Comparison of ENCODE assay signal across 1 cellular context in the genomic region with DNA sequence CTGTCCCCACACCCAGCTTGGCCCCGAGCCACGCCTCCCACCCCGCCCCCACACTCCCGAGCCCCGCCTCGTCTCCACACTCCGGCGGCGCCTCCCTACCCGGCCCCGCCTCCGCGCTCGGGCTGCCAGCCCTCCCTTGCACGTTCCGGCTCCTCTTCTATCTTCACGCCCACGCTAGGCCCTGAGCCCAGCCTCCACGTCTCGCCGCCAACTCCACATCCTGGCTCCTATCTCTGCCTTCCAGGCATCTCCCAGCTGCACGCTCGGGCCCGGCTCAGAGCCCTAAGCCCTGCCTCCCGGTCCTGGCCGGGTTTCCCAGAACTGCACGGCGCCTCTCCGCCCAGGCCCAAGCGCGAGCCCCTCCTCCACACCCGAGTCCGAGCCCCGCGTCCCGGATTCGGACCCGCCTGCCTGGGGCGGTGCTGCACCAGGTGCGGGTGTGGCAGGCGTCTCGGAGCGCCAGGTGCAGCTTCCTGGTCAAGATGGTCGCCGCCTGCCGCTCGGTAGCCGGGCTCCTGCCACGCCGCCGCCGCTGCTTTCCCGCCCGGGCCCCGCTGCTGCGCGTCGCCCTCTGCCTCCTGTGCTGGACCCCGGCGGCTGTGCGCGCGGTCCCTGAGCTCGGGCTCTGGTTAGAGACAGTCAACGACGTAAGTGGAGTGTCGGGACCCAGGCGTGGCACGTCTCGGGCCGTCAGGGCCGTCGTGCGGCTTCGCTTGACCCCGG.
TF ChIP-seq lines count a peak whose summit lies in the region.

A gene with protein sequence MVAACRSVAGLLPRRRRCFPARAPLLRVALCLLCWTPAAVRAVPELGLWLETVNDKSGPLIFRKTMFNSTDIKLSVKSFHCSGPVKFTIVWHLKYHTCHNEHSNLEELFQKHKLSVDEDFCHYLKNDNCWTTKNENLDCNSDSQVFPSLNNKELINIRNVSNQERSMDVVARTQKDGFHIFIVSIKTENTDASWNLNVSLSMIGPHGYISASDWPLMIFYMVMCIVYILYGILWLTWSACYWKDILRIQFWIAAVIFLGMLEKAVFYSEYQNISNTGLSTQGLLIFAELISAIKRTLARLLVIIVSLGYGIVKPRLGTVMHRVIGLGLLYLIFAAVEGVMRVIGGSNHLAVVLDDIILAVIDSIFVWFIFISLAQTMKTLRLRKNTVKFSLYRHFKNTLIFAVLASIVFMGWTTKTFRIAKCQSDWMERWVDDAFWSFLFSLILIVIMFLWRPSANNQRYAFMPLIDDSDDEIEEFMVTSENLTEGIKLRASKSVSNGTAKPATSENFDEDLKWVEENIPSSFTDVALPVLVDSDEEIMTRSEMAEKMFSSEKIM (plus strand): TSS at position 160 of the 723 bp plus-strand sequence. CDS start 323 bp downstream, at position 483.

TF ChIP-seq in HepG2, 621 proteins besides CTCF, POLR2A, EP300 and RAD21 (continued from another document and continues in another):
- TF ChIP-seq RXRB (CRISPR knock-in tag; IDR thresholded peaks at IDR 0.05; ENCODE audit: borderline replicate concordance), result no peak
- TF ChIP-seq, protein P1, sequence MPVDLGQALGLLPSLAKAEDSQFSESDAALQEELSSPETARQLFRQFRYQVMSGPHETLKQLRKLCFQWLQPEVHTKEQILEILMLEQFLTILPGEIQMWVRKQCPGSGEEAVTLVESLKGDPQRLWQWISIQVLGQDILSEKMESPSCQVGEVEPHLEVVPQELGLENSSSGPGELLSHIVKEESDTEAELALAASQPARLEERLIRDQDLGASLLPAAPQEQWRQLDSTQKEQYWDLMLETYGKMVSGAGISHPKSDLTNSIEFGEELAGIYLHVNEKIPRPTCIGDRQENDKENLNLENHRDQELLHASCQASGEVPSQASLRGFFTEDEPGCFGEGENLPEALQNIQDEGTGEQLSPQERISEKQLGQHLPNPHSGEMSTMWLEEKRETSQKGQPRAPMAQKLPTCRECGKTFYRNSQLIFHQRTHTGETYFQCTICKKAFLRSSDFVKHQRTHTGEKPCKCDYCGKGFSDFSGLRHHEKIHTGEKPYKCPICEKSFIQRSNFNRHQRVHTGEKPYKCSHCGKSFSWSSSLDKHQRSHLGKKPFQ (CRISPR knock-in tag; IDR thresholded peaks at IDR 0.05; ENCODE audit: insufficient replicate concordance), result peak; percentile 59
- TF ChIP-seq, protein P2, sequence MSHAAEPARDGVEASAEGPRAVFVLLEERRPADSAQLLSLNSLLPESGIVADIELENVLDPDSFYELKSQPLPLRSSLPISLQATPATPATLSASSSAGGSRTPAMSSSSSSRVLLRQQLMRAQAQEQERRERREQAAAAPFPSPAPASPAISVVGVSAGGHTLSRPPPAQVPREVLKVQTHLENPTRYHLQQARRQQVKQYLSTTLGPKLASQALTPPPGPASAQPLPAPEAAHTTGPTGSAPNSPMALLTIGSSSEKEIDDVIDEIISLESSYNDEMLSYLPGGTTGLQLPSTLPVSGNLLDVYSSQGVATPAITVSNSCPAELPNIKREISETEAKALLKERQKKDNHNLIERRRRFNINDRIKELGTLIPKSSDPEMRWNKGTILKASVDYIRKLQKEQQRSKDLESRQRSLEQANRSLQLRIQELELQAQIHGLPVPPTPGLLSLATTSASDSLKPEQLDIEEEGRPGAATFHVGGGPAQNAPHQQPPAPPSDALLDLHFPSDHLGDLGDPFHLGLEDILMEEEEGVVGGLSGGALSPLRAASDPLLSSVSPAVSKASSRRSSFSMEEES (CRISPR knock-in tag; IDR thresholded peaks at IDR 0.05), result peak; percentile 16; the same call in 1 of the 2 replicates
- no peak for TF ChIP-seq SRSF4 (IDR thresholded peaks at IDR 0.05; ENCODE audit: low read depth, low read length, poor library complexity, severe bottlenecking)
- 0 out of 2 replicates have a peak, but pooled peaks have one; percentile 12 for TF ChIP-seq ZNF333 (CRISPR knock-in tag; IDR thresholded peaks at IDR 0.05; ENCODE audit: borderline replicate concordance)
- no peak for TF ChIP-seq SMYD3 (CRISPR knock-in tag; IDR thresholded peaks at IDR 0.05)
- peak; percentile 80 for TF ChIP-seq POLR2G (IDR thresholded peaks at IDR 0.05; ENCODE audit: low read depth, low read length)
- TF ChIP-seq, protein P3, sequence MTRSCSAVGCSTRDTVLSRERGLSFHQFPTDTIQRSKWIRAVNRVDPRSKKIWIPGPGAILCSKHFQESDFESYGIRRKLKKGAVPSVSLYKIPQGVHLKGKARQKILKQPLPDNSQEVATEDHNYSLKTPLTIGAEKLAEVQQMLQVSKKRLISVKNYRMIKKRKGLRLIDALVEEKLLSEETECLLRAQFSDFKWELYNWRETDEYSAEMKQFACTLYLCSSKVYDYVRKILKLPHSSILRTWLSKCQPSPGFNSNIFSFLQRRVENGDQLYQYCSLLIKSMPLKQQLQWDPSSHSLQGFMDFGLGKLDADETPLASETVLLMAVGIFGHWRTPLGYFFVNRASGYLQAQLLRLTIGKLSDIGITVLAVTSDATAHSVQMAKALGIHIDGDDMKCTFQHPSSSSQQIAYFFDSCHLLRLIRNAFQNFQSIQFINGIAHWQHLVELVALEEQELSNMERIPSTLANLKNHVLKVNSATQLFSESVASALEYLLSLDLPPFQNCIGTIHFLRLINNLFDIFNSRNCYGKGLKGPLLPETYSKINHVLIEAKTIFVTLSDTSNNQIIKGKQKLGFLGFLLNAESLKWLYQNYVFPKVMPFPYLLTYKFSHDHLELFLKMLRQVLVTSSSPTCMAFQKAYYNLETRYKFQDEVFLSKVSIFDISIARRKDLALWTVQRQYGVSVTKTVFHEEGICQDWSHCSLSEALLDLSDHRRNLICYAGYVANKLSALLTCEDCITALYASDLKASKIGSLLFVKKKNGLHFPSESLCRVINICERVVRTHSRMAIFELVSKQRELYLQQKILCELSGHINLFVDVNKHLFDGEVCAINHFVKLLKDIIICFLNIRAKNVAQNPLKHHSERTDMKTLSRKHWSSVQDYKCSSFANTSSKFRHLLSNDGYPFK (CRISPR knock-in tag; IDR thresholded peaks at IDR 0.05; ENCODE audit: borderline replicate concordance), result peak; percentile 56; the same call in 1 of the 2 replicates
- no peak for TF ChIP-seq MAFK (conservative IDR thresholded peaks at IDR 0.05 in 1 of 2, IDR thresholded peaks at IDR 0.05 in 1 of 2; ENCODE audit: low read length in 2 of 2)
- TF ChIP-seq ZFP1 (CRISPR knock-in tag; IDR thresholded peaks at IDR 0.05), result no peak
- TF ChIP-seq CAMTA2 (CRISPR knock-in tag; IDR thresholded peaks at IDR 0.05; ENCODE audit: borderline replicate concordance), result peak; percentile 87; the same call in 1 of the 2 replicates
- TF ChIP-seq, protein P4, sequence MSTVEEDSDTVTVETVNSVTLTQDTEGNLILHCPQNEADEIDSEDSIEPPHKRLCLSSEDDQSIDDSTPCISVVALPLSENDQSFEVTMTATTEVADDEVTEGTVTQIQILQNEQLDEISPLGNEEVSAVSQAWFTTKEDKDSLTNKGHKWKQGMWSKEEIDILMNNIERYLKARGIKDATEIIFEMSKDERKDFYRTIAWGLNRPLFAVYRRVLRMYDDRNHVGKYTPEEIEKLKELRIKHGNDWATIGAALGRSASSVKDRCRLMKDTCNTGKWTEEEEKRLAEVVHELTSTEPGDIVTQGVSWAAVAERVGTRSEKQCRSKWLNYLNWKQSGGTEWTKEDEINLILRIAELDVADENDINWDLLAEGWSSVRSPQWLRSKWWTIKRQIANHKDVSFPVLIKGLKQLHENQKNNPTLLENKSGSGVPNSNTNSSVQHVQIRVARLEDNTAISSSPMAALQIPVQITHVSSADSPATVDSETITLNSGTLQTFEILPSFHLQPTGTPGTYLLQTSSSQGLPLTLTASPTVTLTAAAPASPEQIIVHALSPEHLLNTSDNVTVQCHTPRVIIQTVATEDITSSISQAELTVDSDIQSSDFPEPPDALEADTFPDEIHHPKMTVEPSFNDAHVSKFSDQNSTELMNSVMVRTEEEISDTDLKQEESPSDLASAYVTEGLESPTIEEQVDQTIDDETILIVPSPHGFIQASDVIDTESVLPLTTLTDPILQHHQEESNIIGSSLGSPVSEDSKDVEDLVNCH (CRISPR knock-in tag; IDR thresholded peaks at IDR 0.05), result 0 out of 2 replicates have a peak, but pooled peaks have one; percentile 69
- TF ChIP-seq SIN3B (IDR thresholded peaks at IDR 0.05; ENCODE audit: low read length), result no peak
- TF ChIP-seq ZNF547 (CRISPR knock-in tag; IDR thresholded peaks at IDR 0.05), result 0 out of 2 replicates have a peak, but pooled peaks have one; percentile 76
- TF ChIP-seq TRIM24 (CRISPR knock-in tag; IDR thresholded peaks at IDR 0.05), result no peak
- TF ChIP-seq ZBTB42 (CRISPR knock-in tag; IDR thresholded peaks at IDR 0.05), result peak; percentile 84
- TF ChIP-seq ZNF121 (CRISPR knock-in tag; IDR thresholded peaks at IDR 0.05), result peak; percentile 18; the same call in 1 of the 2 replicates
- TF ChIP-seq, protein P5, sequence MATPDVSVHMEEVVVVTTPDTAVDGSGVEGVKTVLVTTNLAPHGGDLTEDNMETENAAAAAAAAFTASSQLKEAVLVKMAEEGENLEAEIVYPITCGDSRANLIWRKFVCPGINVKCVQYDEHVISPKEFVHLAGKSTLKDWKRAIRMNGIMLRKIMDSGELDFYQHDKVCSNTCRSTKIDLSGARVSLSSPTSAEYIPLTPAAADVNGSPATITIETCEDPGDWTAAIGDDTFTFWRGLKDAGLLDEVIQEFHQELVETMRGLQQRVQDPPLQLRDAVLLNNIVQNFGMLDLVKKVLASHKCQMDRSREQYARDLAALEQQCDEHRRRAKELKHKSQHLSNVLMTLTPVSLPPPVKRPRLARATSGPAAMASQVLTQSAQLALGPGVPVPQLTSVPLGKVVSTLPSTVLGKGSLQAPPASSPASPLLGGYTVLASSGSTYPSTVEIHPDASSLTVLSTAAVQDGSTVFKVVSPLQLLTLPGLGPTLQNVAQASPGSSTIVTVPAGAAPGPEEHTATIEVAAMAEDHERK (CRISPR knock-in tag; IDR thresholded peaks at IDR 0.05; ENCODE audit: low read depth), result no peak
- TF ChIP-seq, protein P6, sequence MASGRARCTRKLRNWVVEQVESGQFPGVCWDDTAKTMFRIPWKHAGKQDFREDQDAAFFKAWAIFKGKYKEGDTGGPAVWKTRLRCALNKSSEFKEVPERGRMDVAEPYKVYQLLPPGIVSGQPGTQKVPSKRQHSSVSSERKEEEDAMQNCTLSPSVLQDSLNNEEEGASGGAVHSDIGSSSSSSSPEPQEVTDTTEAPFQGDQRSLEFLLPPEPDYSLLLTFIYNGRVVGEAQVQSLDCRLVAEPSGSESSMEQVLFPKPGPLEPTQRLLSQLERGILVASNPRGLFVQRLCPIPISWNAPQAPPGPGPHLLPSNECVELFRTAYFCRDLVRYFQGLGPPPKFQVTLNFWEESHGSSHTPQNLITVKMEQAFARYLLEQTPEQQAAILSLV (CRISPR knock-in tag; IDR thresholded peaks at IDR 0.05; ENCODE audit: borderline replicate concordance), result peak; percentile 80
- no peak for TF ChIP-seq SOX13 (IDR thresholded peaks at IDR 0.05)
- no peak; a peak in 1 of 4 replicates for TF ChIP-seq SOX13 (CRISPR knock-in tag; conservative IDR thresholded peaks at IDR 0.05 in 1 of 2, IDR thresholded peaks at IDR 0.05 in 1 of 2)
- no peak; the same call in 1 of the 2 replicates for TF ChIP-seq FOXA3 (CRISPR knock-in tag; IDR thresholded peaks at IDR 0.05)
- no peak; the same call in 1 of the 2 replicates for TF ChIP-seq ZNF761 (CRISPR knock-in tag; conservative IDR thresholded peaks at IDR 0.05)
- TF ChIP-seq, protein P7, sequence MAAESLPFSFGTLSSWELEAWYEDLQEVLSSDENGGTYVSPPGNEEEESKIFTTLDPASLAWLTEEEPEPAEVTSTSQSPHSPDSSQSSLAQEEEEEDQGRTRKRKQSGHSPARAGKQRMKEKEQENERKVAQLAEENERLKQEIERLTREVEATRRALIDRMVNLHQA (CRISPR knock-in tag; IDR thresholded peaks at IDR 0.05), result no peak
- no peak for TF ChIP-seq EHMT2 (IDR thresholded peaks at IDR 0.05; ENCODE audit: borderline replicate concordance, low read depth, low read length)
- TF ChIP-seq FOXJ3 (CRISPR knock-in tag; IDR thresholded peaks at IDR 0.05; ENCODE audit: borderline replicate concordance), result 0 out of 2 replicates have a peak, but pooled peaks have one; percentile 11
- TF ChIP-seq ISL2 (CRISPR knock-in tag; IDR thresholded peaks at IDR 0.05), result no peak; the same call in none of the 2 replicates
- peak; percentile 92 for TF ChIP-seq ZNF225 (CRISPR knock-in tag; IDR thresholded peaks at IDR 0.05)
- TF ChIP-seq MAZ (IDR thresholded peaks at IDR 0.05; ENCODE audit: borderline replicate concordance, low read depth, low read length), result peak; percentile 51; the same call in 1 of the 2 replicates
- TF ChIP-seq MAZ (CRISPR knock-in tag; IDR thresholded peaks at IDR 0.05; ENCODE audit: low read depth), result peak; percentile 40; the same call in 1 of the 2 replicates
- TF ChIP-seq, protein P8, sequence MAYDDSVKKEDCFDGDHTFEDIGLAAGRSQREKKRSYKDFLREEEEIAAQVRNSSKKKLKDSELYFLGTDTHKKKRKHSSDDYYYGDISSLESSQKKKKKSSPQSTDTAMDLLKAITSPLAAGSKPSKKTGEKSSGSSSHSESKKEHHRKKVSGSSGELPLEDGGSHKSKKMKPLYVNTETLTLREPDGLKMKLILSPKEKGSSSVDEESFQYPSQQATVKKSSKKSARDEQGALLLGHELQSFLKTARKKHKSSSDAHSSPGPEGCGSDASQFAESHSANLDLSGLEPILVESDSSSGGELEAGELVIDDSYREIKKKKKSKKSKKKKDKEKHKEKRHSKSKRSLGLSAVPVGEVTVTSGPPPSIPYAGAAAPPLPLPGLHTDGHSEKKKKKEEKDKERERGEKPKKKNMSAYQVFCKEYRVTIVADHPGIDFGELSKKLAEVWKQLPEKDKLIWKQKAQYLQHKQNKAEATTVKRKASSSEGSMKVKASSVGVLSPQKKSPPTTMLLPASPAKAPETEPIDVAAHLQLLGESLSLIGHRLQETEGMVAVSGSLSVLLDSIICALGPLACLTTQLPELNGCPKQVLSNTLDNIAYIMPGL (CRISPR knock-in tag; IDR thresholded peaks at IDR 0.05; ENCODE audit: borderline replicate concordance in 1 of 2, low read depth in 1 of 2), result peak; percentile 64 to 88; a peak in 3 of 4 replicates
- no peak for TF ChIP-seq ZNF737 (CRISPR knock-in tag; IDR thresholded peaks at IDR 0.05; ENCODE audit: borderline replicate concordance)
- TF ChIP-seq ZNF337 (CRISPR knock-in tag; IDR thresholded peaks at IDR 0.05; ENCODE audit: borderline replicate concordance, low read depth), result peak; percentile 74; the same call in 1 of the 2 replicates
- no peak for TF ChIP-seq MATR3 (CRISPR knock-in tag; IDR thresholded peaks at IDR 0.05)
- TF ChIP-seq, protein P9, sequence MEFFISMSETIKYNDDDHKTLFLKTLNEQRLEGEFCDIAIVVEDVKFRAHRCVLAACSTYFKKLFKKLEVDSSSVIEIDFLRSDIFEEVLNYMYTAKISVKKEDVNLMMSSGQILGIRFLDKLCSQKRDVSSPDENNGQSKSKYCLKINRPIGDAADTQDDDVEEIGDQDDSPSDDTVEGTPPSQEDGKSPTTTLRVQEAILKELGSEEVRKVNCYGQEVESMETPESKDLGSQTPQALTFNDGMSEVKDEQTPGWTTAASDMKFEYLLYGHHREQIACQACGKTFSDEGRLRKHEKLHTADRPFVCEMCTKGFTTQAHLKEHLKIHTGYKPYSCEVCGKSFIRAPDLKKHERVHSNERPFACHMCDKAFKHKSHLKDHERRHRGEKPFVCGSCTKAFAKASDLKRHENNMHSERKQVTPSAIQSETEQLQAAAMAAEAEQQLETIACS (CRISPR knock-in tag; IDR thresholded peaks at IDR 0.05), result peak; percentile 56
- no peak for TF ChIP-seq FOXK1 (CRISPR knock-in tag; IDR thresholded peaks at IDR 0.05; ENCODE audit: borderline replicate concordance, low read depth)
- no peak for TF ChIP-seq ZSCAN30 (CRISPR knock-in tag; IDR thresholded peaks at IDR 0.05)
- peak; percentile 82 for TF ChIP-seq SALL1 (CRISPR knock-in tag; IDR thresholded peaks at IDR 0.05)
- TF ChIP-seq CCDC6 (CRISPR knock-in tag; IDR thresholded peaks at IDR 0.05), result peak; percentile 19; the same call in 1 of the 2 replicates
